16 cellular contexts compared by ENCODE assay signal in genomic region chr9:38296853-38297252, GRCh38.
A peak's percentile ranks its signal among the peaks of the same experiment; 100 is the strongest.
DNase-seq lines count a peak whose midpoint lies in the region; ATAC-seq and TF ChIP-seq lines count a peak whose summit lies in the region.
"Had no signal": no experiment of that assay in that cellular context is flagged by ENCODE, and none has a peak within 500 bp of the region (broad histone marks: within the 10 kb centered on the region; RNA-seq: fewer than 3 reads in every experiment).

No MANE protein-coding gene starts in this region.

- H3K27me3 ChIP-seq in MM.1S (replicated peaks; ENCODE audit: insufficient read depth, low read length) (no peaks in the 10 kb centered on the region), hepatocyte (no peaks in the 10 kb centered on the region)

- H3K4me1 Mint-ChIP-seq in nephron progenitor cell = peaks cover 41% of the 10 kb centered on the region
- H3K4me1 Mint-ChIP-seq: B cell had no signal

- H3F3A ChIP-seq in MM.1S (ENCODE audit: insufficient read depth, low read length) = no peaks in the 10 kb centered on the region

- H3K9me3 ChIP-seq in MM.1S (replicated peaks; ENCODE audit: insufficient read depth, low read length) (no peaks in the 10 kb centered on the region), hepatocyte (ENCODE audit: low read depth) (no peaks in the 10 kb centered on the region)
- H3K9me3 ChIP-seq: HAP-1 had no signal

- H3K9ac ChIP-seq in MM.1S (ENCODE audit: low read length) = no peak overlapping the region; the same call in 1 of the 2 replicates

- no peak for TF ChIP-seq CTCF in MM.1S (IDR thresholded peaks at IDR 0.05; ENCODE audit: low read length)
- TF ChIP-seq CTCF in hepatocyte (IDR thresholded peaks at IDR 0.05; ENCODE audit: poor library complexity) = no peak
- no peak for TF ChIP-seq CTCF in nephron progenitor cell (IDR thresholded peaks at IDR 0.05)

- H3K36me3 ChIP-seq in MM.1S (replicated peaks; ENCODE audit: insufficient read depth, low read length) (no peaks in the 10 kb centered on the region), hepatocyte (replicated peaks; ENCODE audit: insufficient read depth, low read depth) (no peaks in the 10 kb centered on the region)
- H3K36me3 ChIP-seq: HAP-1 had no signal

- DNase-seq in MM.1S (no peak), hepatocyte (ENCODE audit: low spot score) (no peak), nephron progenitor cell (peak; percentile 30), ecto neural progenitor cell (ENCODE audit: low spot score) (no peak), NK-92 (lab: John Stamatoyannopoulos, UW; ENCODE audit: unreplicated experiment) (no peak)
- DNase-seq: C1 segment of cervical spinal cord; Calu3; CD4-positive, alpha-beta T cell; DMS79; GOT3; IMR-90 had no signal

- WGBS in hepatocyte (ENCODE audit: low lambda C conversion rate, missing lambda C conversion rate) = 5% methylated on average over 1 of the region's 1 CpG

- H3K4me2 ChIP-seq in MM.1S (ENCODE audit: low read depth, low read length) (peak overlapping the region; percentile 80), hepatocyte (peak overlapping the region; percentile 21)

- H4K20me1 ChIP-seq in MM.1S (ENCODE audit: insufficient read depth, low read length) (no peaks in the 10 kb centered on the region), hepatocyte (ENCODE audit: insufficient read depth, poor library complexity, severe bottlenecking) (no peaks in the 10 kb centered on the region)

- peaks cover 13% of the 10 kb centered on the region for H3K27me3 Mint-ChIP-seq in nephron progenitor cell (ENCODE audit: low read depth, poor library complexity)
- H3K27me3 Mint-ChIP-seq: CD4-positive, alpha-beta T cell had no signal

- no peaks in the 10 kb centered on the region for H3K79me2 ChIP-seq in MM.1S (ENCODE audit: low read length)
- no peaks in the 10 kb centered on the region for H3K79me2 ChIP-seq in hepatocyte

- ATAC-seq in GM21717 (IDR thresholded peaks at IDR 0.05; ENCODE audit: unreplicated experiment) (no peak), HG02970 (IDR thresholded peaks at IDR 0.05; ENCODE audit: low FRiP score, unreplicated experiment) (no peak)
- ATAC-seq: GM12878 had no signal

- no peaks in the 10 kb centered on the region for H3K36me3 Mint-ChIP-seq in nephron progenitor cell (ENCODE audit: low read depth)

- H3K4me3 ChIP-seq in MM.1S (ENCODE audit: low read length) (no peak overlapping the region), hepatocyte (no peak overlapping the region)
- H3K4me3 ChIP-seq: GM12878, HAP-1 had no signal

- peak overlapping the region; percentile 97 for H3K27ac Mint-ChIP-seq in nephron progenitor cell
- H3K27ac Mint-ChIP-seq: B cell; CD4-positive, alpha-beta T cell had no signal

- peak overlapping the region; percentile 47 for H3K4me3 Mint-ChIP-seq in nephron progenitor cell
- H3K4me3 Mint-ChIP-seq: B cell; CD4-positive, alpha-beta T cell had no signal

- H2AFZ ChIP-seq in MM.1S (ENCODE audit: low read length) = peak overlapping the region; percentile 43
- H2AFZ ChIP-seq in hepatocyte = no peak overlapping the region

- H3K9me2 ChIP-seq in MM.1S (replicated peaks; ENCODE audit: insufficient read depth, low read length) = no peaks in the 10 kb centered on the region
- H3K9me2 ChIP-seq in hepatocyte (replicated peaks; ENCODE audit: insufficient read depth) = no peaks in the 10 kb centered on the region

- H3K27ac ChIP-seq in MM.1S (ENCODE audit: low read length) (peak overlapping the region; percentile 25; the same call in 1 of the 2 replicates), hepatocyte (no peak overlapping the region)

- peaks cover 32% of the 10 kb centered on the region for H3K4me1 ChIP-seq in MM.1S (ENCODE audit: low read length)
- H3K4me1 ChIP-seq in hepatocyte (ENCODE audit: insufficient read depth) = no peaks in the 10 kb centered on the region
- H3K4me1 ChIP-seq: HAP-1 had no signal

- no peaks in the 10 kb centered on the region for H3K9me3 Mint-ChIP-seq in nephron progenitor cell
- H3K9me3 Mint-ChIP-seq: CD4-positive, alpha-beta T cell had no signal
